ENCODE assay signal across 9 cellular contexts in the genomic region with DNA sequence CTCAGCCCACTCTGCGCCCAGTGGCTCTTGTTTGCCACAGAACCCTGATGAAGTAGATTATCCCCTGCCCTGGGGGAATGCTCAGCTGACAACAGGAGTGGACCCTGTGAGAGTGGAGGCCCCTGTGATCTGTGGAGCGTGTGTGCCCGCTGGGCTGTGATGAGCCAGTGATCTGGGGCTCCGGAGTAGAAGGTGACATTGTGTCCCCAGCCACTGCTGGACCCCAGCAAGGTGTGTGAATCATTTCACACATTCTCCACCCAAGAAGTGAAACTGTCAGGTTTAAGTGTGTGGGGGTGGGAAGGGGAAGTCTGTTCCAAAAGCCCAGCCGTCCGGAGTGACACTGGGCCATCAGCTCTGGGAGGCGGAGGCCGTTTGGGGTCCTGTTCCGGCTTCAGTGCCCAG. TPM values are rescaled to one million over a fixed set of nuclear protein-coding genes. Genes with fewer than 3 reads are reported as not detected.
DNase-seq lines count a peak whose midpoint lies in the region; ATAC-seq and TF ChIP-seq lines count a peak whose summit lies in the region.
"Had no signal": no experiment of that assay in that cellular context is flagged by ENCODE, and none has a peak within 500 bp of the region (broad histone marks: within the 10 kb centered on the region; RNA-seq: fewer than 3 reads in every experiment).

No MANE protein-coding gene starts in this region.

- H3K9ac ChIP-seq in DND-41 (ENCODE audit: low read depth, low read length): no peak overlapping the region

- H3K4me2 ChIP-seq in DND-41 (ENCODE audit: insufficient read depth, low read length): 0 out of 2 replicates have a peak overlapping the region, but pooled peaks have one; percentile 7

- H3K4me1 ChIP-seq in DND-41 (ENCODE audit: insufficient read depth, low read length) (peaks cover 63% of the 10 kb centered on the region), cardiac muscle cell (ENCODE audit: low read depth) (peaks cover 67% of the 10 kb centered on the region), testis (peaks cover 2% of the 10 kb centered on the region)

- 77 to 83% methylated on average over 7 to 9 of the region's 9 CpGs for WGBS in testis, 2 donors

- peaks cover 98% of the 10 kb centered on the region for H3K79me2 ChIP-seq in DND-41 (ENCODE audit: insufficient read depth, low read length)

- no peak for ATAC-seq in DND-41 (ENCODE audit: insufficient read depth, low read depth)
- peak; percentile 54 for ATAC-seq in GM19395 (IDR thresholded peaks at IDR 0.05; ENCODE audit: unreplicated experiment)
- peak; percentile 36 for ATAC-seq in HG03565 (IDR thresholded peaks at IDR 0.05; ENCODE audit: unreplicated experiment)

- H3K27ac ChIP-seq in DND-41 (ENCODE audit: low read length) (peak overlapping the region; percentile 54), cardiac muscle cell (peak overlapping the region; percentile 92), testis (no peak overlapping the region), brain microvascular endothelial cell (no peak overlapping the region)

- no peaks in the 10 kb centered on the region for H3K9me3 ChIP-seq in DND-41 (ENCODE audit: insufficient read depth, low read length, severe bottlenecking)
- no peaks in the 10 kb centered on the region for H3K9me3 ChIP-seq in cardiac muscle cell (ENCODE audit: low read depth)
- H3K9me3 ChIP-seq in testis: no peaks in the 10 kb centered on the region

- in situ Hi-C loops in brain microvascular endothelial cell (cut with HindIII; ENCODE audit: low pct_ligation_motif_present, low sequenced_read_pairs): no loop called here

- H3K4me3 ChIP-seq in DND-41 (ENCODE audit: low read depth in 1 of 2, low read length in 2 of 2) (no peak overlapping the region), cardiac muscle cell (no peak overlapping the region), testis (no peak overlapping the region), brain microvascular endothelial cell (ENCODE audit: low read depth, low read length) (no peak overlapping the region)

- no peak for TF ChIP-seq POLR2A in testis (IDR thresholded peaks at IDR 0.05)

- peaks cover 73% of the 10 kb centered on the region for H4K20me1 ChIP-seq in DND-41 (ENCODE audit: insufficient read depth, low read length)

- H3K27me3 ChIP-seq in DND-41 (ENCODE audit: insufficient read depth, low read length, poor library complexity) (no peaks in the 10 kb centered on the region), cardiac muscle cell (no peaks in the 10 kb centered on the region), testis (no peaks in the 10 kb centered on the region), brain microvascular endothelial cell (replicated peaks) (no peaks in the 10 kb centered on the region)

- no peak overlapping the region for H2AFZ ChIP-seq in DND-41 (ENCODE audit: low read depth, low read length)

- TF ChIP-seq CTCF in DND-41 (IDR thresholded peaks at IDR 0.05; ENCODE audit: borderline replicate concordance, extremely low read depth, low read length, poor library complexity, severe bottlenecking) (no peak), cardiac muscle cell (IDR thresholded peaks at IDR 0.05; ENCODE audit: low read depth, low read length) (no peak), testis (IDR thresholded peaks at IDR 0.05) (no peak), brain microvascular endothelial cell (IDR thresholded peaks at IDR 0.05; ENCODE audit: low read depth, low read length, missing control alignments) (no peak)

- intact Hi-C loops in testis (cut with DNase I; ENCODE audit: low total_unique reads): no loop called here

- no peak for DNase-seq in DND-41
- no peak for DNase-seq in cardiac muscle cell (ENCODE audit: low read depth in 1 of 2, low spot score in 1 of 2)
- no peak for DNase-seq in NCI-H2107 (lab: John Stamatoyannopoulos, UW)
- DNase-seq in NK-92 treated with Interleukin-12 subunit alpha and Interleukin-12 subunit beta, amount 100 ng/mL, for 24 hours (lab: John Stamatoyannopoulos, UW): no peak
- no peak for DNase-seq in testis
- DNase-seq in brain microvascular endothelial cell: no peak
- DNase-seq: EL had no signal

- peaks cover 43% of the 10 kb centered on the region for H3K36me3 ChIP-seq in DND-41 (ENCODE audit: insufficient read depth, low read length)
- H3K36me3 ChIP-seq in cardiac muscle cell: no peaks in the 10 kb centered on the region
- no peaks in the 10 kb centered on the region for H3K36me3 ChIP-seq in testis (ENCODE audit: low read depth, missing control alignments)
- H3K36me3 ChIP-seq in brain microvascular endothelial cell (replicated peaks): no peaks in the 10 kb centered on the region

RNA-seq across cellular contexts. Expression of gene GRAMD4, which starts 33.1 kb away (rescaled TPM):
- total RNA-seq in cardiac muscle cell (49.3 and 79.3 TPM in 2 replicates), testis (10 to 100 TPM; 61.2 to 81.5 TPM)
- polyA plus RNA-seq in cardiac muscle cell (51.8 and 57.5 TPM in 2 replicates), testis (ENCODE audit: insufficient read depth, low read depth, low replicate concordance) (20.8 TPM)

RNA-seq across cellular contexts. Expression of gene CELSR1, which starts 49.6 kb away (rescaled TPM):
- total RNA-seq in cardiac muscle cell: 26.0 and 37.4 TPM in 2 replicates
- polyA plus RNA-seq in cardiac muscle cell: 9.0 and 9.2 TPM in 2 replicates
- total RNA-seq in testis: 10 to 100 TPM; 13.8 to 21.5 TPM
- polyA plus RNA-seq in testis (ENCODE audit: insufficient read depth, low read depth, low replicate concordance): 5.6 TPM

Comparison
In these comparisons a context has a peak if more than half of its experiments do, and no peak if none do; other contexts are left out.
1. H3K27ac ChIP-seq: peak in DND-41 (single experiment) and cardiac muscle cell (single experiment); none in testis (0 of 2) and brain microvascular endothelial cell (single experiment).